Comparison of ENCODE assay signal across 29 cellular contexts in genomic region chr1:157021688-157022087, GRCh38.
"Had no signal": no experiment of that assay in that cellular context is flagged by ENCODE, and none has a peak within 500 bp of the region (broad histone marks: within the 10 kb centered on the region; RNA-seq: fewer than 3 reads in every experiment).

No MANE protein-coding gene starts in this region.

- ATAC-seq: stimulated activated effector memory CD8-positive, alpha-beta T cell treated with anti-CD3 and anti-CD28 coated beads, Interleukin-12 subunit alpha, Interleukin-12 subunit beta, amount 100 ng/mL, for 72 hours; stimulated activated memory B cell treated with anti-CD40 and anti-IgM and Interleukin-4, amounts not matched to agents 10 μg/mL and 1 μg/mL and 100 μg/mL, for 72 hours; stimulated activated naive B cell treated with anti-CD40 and anti-IgM and Interleukin-4, amounts not matched to agents 10 μg/mL and 1 μg/mL and 100 μg/mL, for 72 hours; stimulated activated naive CD8-positive, alpha-beta T cell treated with anti-CD3 and anti-CD28 coated beads, Interleukin-15, amount 100 ng/mL, for 72 hours; stimulated activated naive CD8-positive, alpha-beta T cell treated with anti-CD3 and anti-CD28 coated beads, Interleukin-15, Interleukin-2, amounts not matched to agents 100 U/mL and 50 U/mL, for 24 hours; upper lobe of right lung had no signal

- H3K27me3 ChIP-seq: stomach, suprapubic skin, testis, thyroid gland, tibial artery, tibial nerve, transverse colon, upper lobe of left lung, upper lobe of right lung, uterus, vagina had no signal

- H3K27ac ChIP-seq: stomach, suprapubic skin, testis, thoracic aorta, thyroid gland, tibial artery, tibial nerve, transverse colon, upper lobe of left lung, upper lobe of right lung, uterus, vagina had no signal

- H3K36me3 Mint-ChIP-seq: stimulated activated effector memory CD8-positive, alpha-beta T cell treated with anti-CD3 and anti-CD28 coated beads, Interleukin-12 subunit alpha, Interleukin-12 subunit beta, amount 100 ng/mL, for 72 hours; stimulated activated memory B cell treated with anti-CD40 and anti-IgM and Interleukin-4, amounts not matched to agents 10 μg/mL and 1 μg/mL and 100 μg/mL, for 72 hours had no signal

- H3K4me3 Mint-ChIP-seq: stimulated activated effector memory CD8-positive, alpha-beta T cell treated with anti-CD3 and anti-CD28 coated beads, Interleukin-12 subunit alpha, Interleukin-12 subunit beta, amount 100 ng/mL, for 72 hours; stimulated activated memory B cell treated with anti-CD40 and anti-IgM and Interleukin-4, amounts not matched to agents 10 μg/mL and 1 μg/mL and 100 μg/mL, for 72 hours; stimulated activated naive B cell treated with anti-CD40 and anti-IgM and Interleukin-4, amounts not matched to agents 10 μg/mL and 1 μg/mL and 100 μg/mL, for 72 hours; stimulated activated naive CD8-positive, alpha-beta T cell treated with anti-CD3 and anti-CD28 coated beads, Interleukin-15, amount 100 ng/mL, for 72 hours; stimulated activated naive CD8-positive, alpha-beta T cell treated with anti-CD3 and anti-CD28 coated beads, Interleukin-15, Interleukin-2, amounts not matched to agents 100 ng/mL and 50 ng/mL, for 24 hours; type B pancreatic cell had no signal

- H3K4me1 ChIP-seq: upper lobe of right lung had no signal

- H3K27ac Mint-ChIP-seq: stimulated activated effector memory CD8-positive, alpha-beta T cell treated with anti-CD3 and anti-CD28 coated beads, Interleukin-12 subunit alpha, Interleukin-12 subunit beta, amount 100 ng/mL, for 72 hours; stimulated activated memory B cell treated with anti-CD40 and anti-IgM and Interleukin-4, amounts not matched to agents 10 μg/mL and 1 μg/mL and 100 μg/mL, for 72 hours; stimulated activated naive B cell treated with anti-CD40 and anti-IgM and Interleukin-4, amounts not matched to agents 10 μg/mL and 1 μg/mL and 100 μg/mL, for 72 hours; stimulated activated naive CD8-positive, alpha-beta T cell treated with anti-CD3 and anti-CD28 coated beads, Interleukin-15, amount 100 ng/mL, for 72 hours; stimulated activated naive CD8-positive, alpha-beta T cell treated with anti-CD3 and anti-CD28 coated beads, Interleukin-15, Interleukin-2, amounts not matched to agents 100 ng/mL and 50 ng/mL, for 24 hours; type B pancreatic cell had no signal

- DNase-seq: stimulated activated CD4-positive, alpha-beta T cell treated with anti-CD3 and anti-CD28 coated beads, Interleukin-2, amount 100 ng/mL, for 48 hours; stimulated activated CD4-positive, alpha-beta T cell treated with anti-CD3 and anti-CD28 coated beads, Interleukin-4, amount 100 ng/mL, for 1 hour; stimulated activated CD4-positive, alpha-beta T cell treated with anti-CD3 and anti-CD28 coated beads, Interleukin-4, amount 100 ng/mL, for 24 hours; stimulated activated CD4-positive, alpha-beta T cell treated with anti-CD3 and anti-CD28 coated beads, Interleukin-4, amount 100 ng/mL, for 4 hours; stimulated activated CD8-positive, alpha-beta memory T cell treated with anti-CD3 and anti-CD28 coated beads, Interleukin-4, amount 100 ng/mL, for 48 hours; stimulated activated naive B cell treated with anti-CD40 and anti-IgM and Interleukin-4, amounts not matched to agents 10 μg/mL and 1 μg/mL and 100 μg/mL, for 72 hours; stimulated activated naive CD4-positive, alpha-beta T cell; stimulated activated naive CD4-positive, alpha-beta T cell treated with Interleukin-2 at 50 U/mL for 16 hours; stimulated activated naive CD8-positive, alpha-beta T cell treated with anti-CD3 and anti-CD28 coated beads, Interleukin-15, amount 100 ng/mL, for 72 hours; stimulated activated naive CD8-positive, alpha-beta T cell treated with anti-CD3 and anti-CD28 coated beads, Interleukin-15, Interleukin-2, amounts not matched to agents 100 U/mL and 50 U/mL, for 24 hours; stomach; substantia nigra; testis; thyroid gland; tibial artery; transverse colon; trophoblast cell; upper lobe of left lung; upper lobe of right lung; uterus had no signal

- H3K36me3 ChIP-seq: suprapubic skin, thyroid gland, transverse colon, upper lobe of left lung, upper lobe of right lung, uterus, vagina had no signal

- H3K27me3 Mint-ChIP-seq: type B pancreatic cell had no signal

- FAIRE-seq: urothelium cell line had no signal

- H3K4me1 Mint-ChIP-seq: stimulated activated effector memory CD8-positive, alpha-beta T cell treated with anti-CD3 and anti-CD28 coated beads, Interleukin-12 subunit alpha, Interleukin-12 subunit beta, amount 100 ng/mL, for 72 hours; stimulated activated memory B cell treated with anti-CD40 and anti-IgM and Interleukin-4, amounts not matched to agents 10 μg/mL and 1 μg/mL and 100 μg/mL, for 72 hours; stimulated activated naive B cell treated with anti-CD40 and anti-IgM and Interleukin-4, amounts not matched to agents 10 μg/mL and 1 μg/mL and 100 μg/mL, for 72 hours; stimulated activated naive CD8-positive, alpha-beta T cell treated with anti-CD3 and anti-CD28 coated beads, Interleukin-15, amount 100 ng/mL, for 72 hours had no signal

- H3K9me3 ChIP-seq: testis, thyroid gland, vagina had no signal

- H3K4me3 ChIP-seq: stomach, suprapubic skin, testis, thoracic aorta, thyroid gland, tibial artery, tibial nerve, transverse colon, upper lobe of left lung, upper lobe of right lung, uterus, vagina had no signal
